ENCODE assay signal across 22 cellular contexts in genomic region chr11:32427616-32427934, GRCh38. TPM values are rescaled to one million over a fixed set of nuclear protein-coding genes. Genes with fewer than 3 reads are reported as not detected.
DNase-seq lines count a peak whose midpoint lies in the region; ATAC-seq and TF ChIP-seq lines count a peak whose summit lies in the region.
"Had no signal": no experiment of that assay in that cellular context is flagged by ENCODE, and none has a peak within 500 bp of the region (broad histone marks: within the 10 kb centered on the region; RNA-seq: fewer than 3 reads in every experiment).

No MANE protein-coding gene starts in this region.

- H3K36me3 Mint-ChIP-seq in brain: no peaks in the 10 kb centered on the region

- no peaks in the 10 kb centered on the region for H3K36me3 ChIP-seq in testis (ENCODE audit: low read depth, missing control alignments)
- H3K36me3 ChIP-seq: lower lobe of right lung, neutrophil, upper lobe of right lung, WERI-Rb-1 had no signal

- H3K27ac ChIP-seq in testis (peak overlapping the region; percentile 81 to 91), foreskin keratinocyte (no peak overlapping the region)
- H3K27ac ChIP-seq: lower lobe of right lung, neutrophil, upper lobe of right lung, WERI-Rb-1 had no signal

- no peak overlapping the region for H3K27ac Mint-ChIP-seq in brain

- H3K27me3 ChIP-seq in testis (no peaks in the 10 kb centered on the region), foreskin keratinocyte (peaks cover 90% of the 10 kb centered on the region)

- H3K9me3 ChIP-seq in iPS-18c (ENCODE audit: control insufficient read depth, insufficient read depth, low read length) (peaks cover 5% of the 10 kb centered on the region), testis (no peaks in the 10 kb centered on the region)
- H3K9me3 ChIP-seq: lower lobe of right lung, neutrophil, upper lobe of right lung had no signal

- ATAC-seq in Right ventricle myocardium superior (ENCODE audit: poor library complexity) (no peak), left cardiac atrium (no peak), foreskin keratinocyte (no peak)
- ATAC-seq: upper lobe of right lung had no signal

- H3K4me1 ChIP-seq in testis: peaks cover 11% of the 10 kb centered on the region
- H3K4me1 ChIP-seq in foreskin keratinocyte: no peaks in the 10 kb centered on the region
- H3K4me1 ChIP-seq: upper lobe of right lung had no signal

- TF ChIP-seq CTCF in brain (conservative IDR thresholded peaks at IDR 0.05) (no peak), testis (IDR thresholded peaks at IDR 0.05) (no peak), foreskin keratinocyte (conservative IDR thresholded peaks at IDR 0.05) (no peak)

- peaks cover 26% of the 10 kb centered on the region for H3K4me1 Mint-ChIP-seq in brain

- peaks cover 100% of the 10 kb centered on the region for H3K27me3 Mint-ChIP-seq in brain

- H3K9me3 Mint-ChIP-seq in brain: peaks cover 2 to 23% (median 10%) of the 10 kb centered on the region in 5 experiments

- intact Hi-C loops in Right ventricle myocardium superior (cut with DNase I) (no loop called here), left cardiac atrium (cut with DNase I) (loop anchor here in 1 of 2 donors (10.0 kb wide), 1 partner anchor 157 kb away; the partner anchor contains the start of gene EIF3M), testis (cut with DNase I; ENCODE audit: low total_unique reads) (no loop called here)

- DNase-seq in Right ventricle myocardium superior (peak; percentile 27), left cardiac atrium (no peak), testis (no peak), RKO (ENCODE audit: low spot score) (no peak), foreskin keratinocyte (no peak), activated gamma-delta T cell (lab: John Stamatoyannopoulos, UW) (no peak)
- DNase-seq: activated CD4-positive, alpha-beta T cell treated with anti-CD3 and anti-CD28 coated beads, Interleukin-2, amount 50 U/mL, for 1 hour; GOT3; hippocampal formation; islet precursor cell; lower lobe of right lung; NCI-H1092; NCI-H2029; NCI-H2227 treated with DMSO at 0.1 percent for 48 hours; T-helper 9 cell; upper lobe of right lung; WERI-Rb-1 had no signal

- TF ChIP-seq POLR2A in testis (IDR thresholded peaks at IDR 0.05): no peak

- H3K4me3 ChIP-seq in iPS-18c (ENCODE audit: insufficient read depth, low read depth, low read length): peak overlapping the region; percentile 40; the same call in 1 of the 2 replicates
- H3K4me3 ChIP-seq in testis: peak overlapping the region; percentile 9 to 75
- H3K4me3 ChIP-seq: lower lobe of right lung, upper lobe of right lung had no signal

- 40 to 52% methylated on average over 15 to 18 of the region's 18 CpGs for WGBS in testis, 2 donors

- peak overlapping the region in 3 of 5 experiments; percentile 28 to 52 (median 46) for H3K4me3 Mint-ChIP-seq in brain

RNA-seq across cellular contexts. Expression of gene WT1, which starts 7.8 kb away (rescaled TPM):
- total RNA-seq in Right ventricle myocardium superior (2.3 TPM), left cardiac atrium (1 to 10 TPM; 4.2 to 4.5 TPM), testis (100 to 1,000 TPM; 189 to 278 TPM), foreskin keratinocyte (0.35 TPM in 1 of 2 replicates, not detected in the other)
- polyA plus RNA-seq in brain (ENCODE audit: insufficient read depth, low read depth, low replicate concordance) (not detected), testis (ENCODE audit: insufficient read depth, low read depth, low replicate concordance) (62.2 TPM), foreskin keratinocyte (0.21 TPM in 1 of 2 replicates, not detected in the other)
- total RNA-seq: chondrocyte, skeletal muscle tissue had no signal

Comparison
In these comparisons a context has a peak if more than half of its experiments do, and no peak if none do; other contexts are left out.
1. RNA of gene WT1, which starts 7.8 kb away (total RNA-seq): 189 to 278 TPM in testis; 4.2 to 4.5 TPM in left cardiac atrium, 2.3 TPM in Right ventricle myocardium superior (single experiment) and 0.35 TPM in foreskin keratinocyte; every median in the first group is over 10 times any median in the second.